2 cellular contexts compared by ENCODE assay signal in genomic region chr19:6204866-6205723, GRCh38.
TF ChIP-seq lines count a peak whose summit lies in the region.

No MANE protein-coding gene starts in this region.

TF ChIP-seq in A549, 52 proteins besides CTCF, POLR2A, EP300 and RAD21 (continued from another document):
- TF ChIP-seq PBX3 (IDR thresholded peaks at IDR 0.05): no peak
- TF ChIP-seq PHF8 (IDR thresholded peaks at IDR 0.05; ENCODE audit: borderline replicate concordance, low read depth): no peak
- no peak for TF ChIP-seq NR3C1 (IDR thresholded peaks at IDR 0.05)
- TF ChIP-seq NPAS2 (CRISPR knock-in tag; IDR thresholded peaks at IDR 0.05; ENCODE audit: borderline replicate concordance): no peak
- no peak for TF ChIP-seq ELK1 (IDR thresholded peaks at IDR 0.05; ENCODE audit: low read depth, low read length)
- no peak for TF ChIP-seq KDM1A (IDR thresholded peaks at IDR 0.05; ENCODE audit: low read depth)
- no peak for TF ChIP-seq NFE2L2 (conservative IDR thresholded peaks at IDR 0.05; ENCODE audit: low read length)
- TF ChIP-seq CBX2 (IDR thresholded peaks at IDR 0.05; ENCODE audit: borderline replicate concordance, low read depth): no peak
- TF ChIP-seq ZNF302 (CRISPR knock-in tag; IDR thresholded peaks at IDR 0.05): no peak
- no peak for TF ChIP-seq BCL3 (IDR thresholded peaks at IDR 0.05)
- no peak for TF ChIP-seq TP53 (CRISPR knock-in tag; IDR thresholded peaks at IDR 0.05)

TF ChIP-seq in K562, 482 proteins besides CTCF, POLR2A, EP300 and RAD21 (continued from another document):
- no peak for TF ChIP-seq CLOCK (CRISPR knock-in tag; IDR thresholded peaks at IDR 0.05; ENCODE audit: borderline replicate concordance)
